In the genomic region with DNA sequence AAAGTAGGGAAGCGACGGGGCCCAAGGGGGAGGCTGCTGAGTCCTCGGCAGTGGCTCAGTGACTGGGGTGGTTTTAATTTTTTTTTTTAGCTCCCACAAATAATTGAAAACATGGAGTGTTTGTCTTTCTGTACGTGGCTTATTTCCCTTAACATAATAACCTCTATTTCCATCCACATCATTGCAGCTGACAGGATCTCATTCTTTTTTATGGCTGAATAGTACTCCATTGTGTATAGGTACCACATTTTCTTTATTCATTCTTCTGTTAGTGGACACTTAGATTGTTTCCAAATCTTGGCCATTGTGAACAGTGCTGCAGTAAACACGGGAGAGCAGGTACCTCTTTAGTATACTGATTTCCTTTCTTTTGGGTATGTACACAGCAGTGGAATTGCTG, we compare ENCODE assay signal across 37 cellular contexts.
"Had no signal": no experiment of that assay in that cellular context is flagged by ENCODE, and none has a peak within 500 bp of the region (broad histone marks: within the 10 kb centered on the region; RNA-seq: fewer than 3 reads in every experiment).

No MANE protein-coding gene starts in this region.

- H3K9me3 Mint-ChIP-seq: activated CD4-positive, alpha-beta memory T cell treated with anti-CD3 and anti-CD28 coated beads for 36 hours; activated CD4-positive, alpha-beta T cell treated with anti-CD3 and anti-CD28 coated beads, Interleukin-2, amount 10 ng/mL, durations not matched to agents 24 days and 14 days; activated CD8-positive, alpha-beta T cell treated with anti-CD3 and anti-CD28 coated beads for 36 hours; activated naive CD4-positive, alpha-beta T cell treated with anti-CD3 and anti-CD28 coated beads for 36 hours; activated naive CD8-positive, alpha-beta T cell treated with anti-CD3 and anti-CD28 coated beads for 36 hours; activated T-cell treated with anti-CD3 and anti-CD28 coated beads, Interleukin-2, amount 50 U/mL, for 4 hours; activated T-cell treated with anti-CD3 and anti-CD28 coated beads, Interleukin-2, amount 50 U/mL, for 72 hours; activated T-helper 1 cell treated with anti-CD3 and anti-CD28 coated beads, Interleukin-12 subunit alpha, Interleukin-12 subunit beta, Interleukin-2, Interleukin-4 antibody, amounts not matched to agents 30 ng/mL and 10 ng/mL and 1 ng/mL, durations not matched to agents 14 hours and 24 hours and 36 hours; activated T-helper 17 cell treated with anti-CD3 and anti-CD28 coated beads, Interleukin-2, amount 50 U/mL, for 72 hours; T-helper 1 cell treated with Interleukin-12 subunit alpha and Interleukin-12 subunit beta and Interleukin-4 antibody, amounts not matched to agents 30 μg/mL and 1 μg/mL, for 36 hours; T-helper 2 cell treated with Interferon-gamma antibody and Interleukin-4, amounts not matched to agents 5 μg/mL and 100 μg/mL, for 36 hours had no signal

- H3K36me3 Mint-ChIP-seq: activated CD4-positive, alpha-beta memory T cell treated with anti-CD3 and anti-CD28 coated beads for 36 hours; activated naive CD4-positive, alpha-beta T cell treated with anti-CD3 and anti-CD28 coated beads, Interleukin-2, amount 50 U/mL, for 72 hours; activated naive CD8-positive, alpha-beta T cell treated with anti-CD3 and anti-CD28 coated beads for 36 hours; T-cell had no signal

- ATAC-seq: activated CD8-positive, alpha-beta T cell treated with anti-CD3 and anti-CD28 coated beads for 36 hours; activated naive CD4-positive, alpha-beta T cell treated with anti-CD3 and anti-CD28 coated beads, Interleukin-2, amount 50 U/mL, for 72 hours; activated T-cell treated with anti-CD3 and anti-CD28 coated beads, Interleukin-2, amount 50 U/mL, for 4 hours; activated T-cell treated with anti-CD3 and anti-CD28 coated beads, Interleukin-2, amount 50 U/mL, for 72 hours; activated T-helper 17 cell treated with anti-CD3 and anti-CD28 coated beads, Interleukin-2, amount 50 U/mL, for 72 hours; body of pancreas; T-cell had no signal

- H3K27me3 ChIP-seq: adrenal gland, body of pancreas, brain microvascular endothelial cell, breast epithelium had no signal

- H3K36me3 ChIP-seq: adrenal gland, brain microvascular endothelial cell, breast epithelium had no signal

- H3K9me3 ChIP-seq: adrenal gland, body of pancreas, breast epithelium had no signal

- H3K27ac ChIP-seq: adrenal gland, body of pancreas, brain microvascular endothelial cell, breast epithelium, VCaP had no signal

- H3K27me3 Mint-ChIP-seq: activated B cell treated with CpG ODN at 0.5 μM for 24 hours; activated CD8-positive, alpha-beta T cell treated with anti-CD3 and anti-CD28 coated beads for 36 hours had no signal

- H3K27ac Mint-ChIP-seq: activated B cell treated with CpG ODN at 0.5 μM for 24 hours; activated CD4-positive, alpha-beta memory T cell treated with anti-CD3 and anti-CD28 coated beads for 36 hours; activated CD4-positive, alpha-beta T cell treated with anti-CD3 and anti-CD28 coated beads, Interleukin-2, amount 10 ng/mL, durations not matched to agents 24 days and 14 days; activated CD8-positive, alpha-beta T cell treated with anti-CD3 and anti-CD28 coated beads for 36 hours; activated naive CD4-positive, alpha-beta T cell treated with anti-CD3 and anti-CD28 coated beads for 36 hours; activated naive CD4-positive, alpha-beta T cell treated with anti-CD3 and anti-CD28 coated beads, Interleukin-2, amount 50 U/mL, for 72 hours; activated naive CD8-positive, alpha-beta T cell treated with anti-CD3 and anti-CD28 coated beads for 36 hours; activated T-cell treated with anti-CD3 and anti-CD28 coated beads, Interleukin-2, amount 50 U/mL, for 72 hours; activated T-helper 1 cell treated with anti-CD3 and anti-CD28 coated beads, Interleukin-12 subunit alpha, Interleukin-12 subunit beta, Interleukin-2, Interleukin-4 antibody, amounts not matched to agents 30 ng/mL and 10 ng/mL and 1 ng/mL, durations not matched to agents 14 hours and 24 hours and 36 hours; activated T-helper 17 cell treated with anti-CD3 and anti-CD28 coated beads, Interleukin-2, amount 50 U/mL, for 72 hours; T-helper 1 cell treated with Interleukin-12 subunit alpha and Interleukin-12 subunit beta and Interleukin-4 antibody, amounts not matched to agents 30 μg/mL and 1 μg/mL, for 36 hours; T-helper 2 cell treated with Interferon-gamma antibody and Interleukin-4, amounts not matched to agents 5 μg/mL and 100 μg/mL, for 36 hours had no signal

- H3K4me3 Mint-ChIP-seq: activated B cell treated with CpG ODN at 0.5 μM for 24 hours; activated CD4-positive, alpha-beta memory T cell treated with anti-CD3 and anti-CD28 coated beads for 36 hours; activated CD4-positive, alpha-beta T cell treated with anti-CD3 and anti-CD28 coated beads, Interleukin-2, amount 10 ng/mL, durations not matched to agents 24 days and 14 days; activated CD8-positive, alpha-beta T cell treated with anti-CD3 and anti-CD28 coated beads for 36 hours; activated naive CD4-positive, alpha-beta T cell treated with anti-CD3 and anti-CD28 coated beads for 36 hours; activated naive CD8-positive, alpha-beta T cell treated with anti-CD3 and anti-CD28 coated beads for 36 hours; activated T-cell treated with anti-CD3 and anti-CD28 coated beads, Interleukin-2, amount 50 U/mL, for 4 hours; activated T-cell treated with anti-CD3 and anti-CD28 coated beads, Interleukin-2, amount 50 U/mL, for 72 hours; activated T-helper 1 cell treated with anti-CD3 and anti-CD28 coated beads, Interleukin-12 subunit alpha, Interleukin-12 subunit beta, Interleukin-2, Interleukin-4 antibody, amounts not matched to agents 30 ng/mL and 10 ng/mL and 1 ng/mL, durations not matched to agents 14 hours and 24 hours and 36 hours; activated T-helper 17 cell treated with anti-CD3 and anti-CD28 coated beads, Interleukin-2, amount 50 U/mL, for 72 hours; T-cell; T-helper 1 cell treated with Interleukin-12 subunit alpha and Interleukin-12 subunit beta and Interleukin-4 antibody, amounts not matched to agents 30 μg/mL and 1 μg/mL, for 36 hours; T-helper 2 cell treated with Interferon-gamma antibody and Interleukin-4, amounts not matched to agents 5 μg/mL and 100 μg/mL, for 36 hours had no signal

- H3K4me1 ChIP-seq: breast epithelium had no signal

- H3K4me3 ChIP-seq: adrenal gland, body of pancreas, breast epithelium had no signal

- H3K4me1 Mint-ChIP-seq: activated B cell treated with CpG ODN at 0.5 μM for 24 hours; activated CD4-positive, alpha-beta T cell treated with anti-CD3 and anti-CD28 coated beads, Interleukin-2, amount 10 ng/mL, durations not matched to agents 24 days and 14 days; activated naive CD8-positive, alpha-beta T cell treated with anti-CD3 and anti-CD28 coated beads for 36 hours; activated T-helper 17 cell treated with anti-CD3 and anti-CD28 coated beads, Interleukin-2, amount 50 U/mL, for 72 hours; T-cell had no signal

- DNase-seq: activated B cell treated with CpG ODN at 0.5 μM for 24 hours; activated CD4-positive, alpha-beta memory T cell treated with anti-CD3 and anti-CD28 coated beads for 36 hours; activated CD4-positive, alpha-beta T cell treated with anti-CD3 and anti-CD28 coated beads for 4 hours; activated CD4-positive, alpha-beta T cell treated with anti-CD3 and anti-CD28 coated beads, Interleukin-2, amount 10 ng/mL, durations not matched to agents 24 days and 14 days; activated CD4-positive, alpha-beta T cell treated with anti-CD3 and anti-CD28 coated beads, Interleukin-2, amount 50 U/mL, for 1 hour; activated CD4-positive, alpha-beta T cell treated with anti-CD3 and anti-CD28 coated beads, Interleukin-2, amount 50 U/mL, for 4 hours; activated CD4-positive, CD25-positive, alpha-beta regulatory T cell treated with anti-CD3 and anti-CD28 coated beads, Interleukin-2, amount 50 U/mL, for 72 hours; activated CD8-positive, alpha-beta memory T cell treated with anti-CD3 and anti-CD28 coated beads, Interleukin-2, amount 50 U/mL, for 4 hours; activated CD8-positive, alpha-beta T cell treated with anti-CD3 and anti-CD28 coated beads for 36 hours; activated effector memory CD4-positive, alpha-beta T cell treated with anti-CD3 and anti-CD28 coated beads, Interleukin-2, amount 50 U/mL, for 16 hours; activated gamma-delta T cell treated with Interleukin-2 at 50 U/mL for 16 hours; activated naive CD4-positive, alpha-beta T cell; activated naive CD4-positive, alpha-beta T cell treated with anti-CD3 and anti-CD28 coated beads for 36 hours; activated naive CD4-positive, alpha-beta T cell treated with anti-CD3 and anti-CD28 coated beads, Interleukin-2, amount 50 U/mL, for 16 hours; activated naive CD8-positive, alpha-beta T cell treated with anti-CD3 and anti-CD28 coated beads for 36 hours; activated T-cell treated with anti-CD3 and anti-CD28 coated beads for 4 hours; activated T-cell treated with anti-CD3 and anti-CD28 coated beads, Interleukin-2, amount 50 U/mL, for 1 hour; activated T-cell treated with anti-CD3 and anti-CD28 coated beads, Interleukin-2, amount 50 U/mL, for 4 hours; activated T-cell treated with anti-CD3 and anti-CD28 coated beads, Interleukin-2, amount 50 U/mL, for 72 hours; adrenal gland; amniotic stem cell; aorta; body of pancreas; brain microvascular endothelial cell; central memory CD4-positive, alpha-beta T cell; T-cell; T-helper 2 cell; T-helper 9 cell had no signal

- FAIRE-seq: astrocyte, TTC549 had no signal
